ENCODE assay signal across 8 cellular contexts in genomic region chr20:32870985-32871384, GRCh38. TPM values are rescaled to one million over a fixed set of nuclear protein-coding genes. Genes with fewer than 3 reads are reported as not detected.
"Had no signal": no experiment of that assay in that cellular context is flagged by ENCODE, and none has a peak within 500 bp of the region (broad histone marks: within the 10 kb centered on the region; RNA-seq: fewer than 3 reads in every experiment).

No MANE protein-coding gene starts in this region.

- H3K36me3 ChIP-seq: HAP-1 had no signal

- DNase-seq: GM23248, GOT3, H7, HFFc6, IMR-90 had no signal

- H3K4me1 ChIP-seq: HAP-1 had no signal

- H3K27ac ChIP-seq: GM23248 had no signal

- H2AFZ ChIP-seq: GM23248 had no signal

- ATAC-seq: HCT116 had no signal

- H3K9ac ChIP-seq: GM23248 had no signal

- H3K4me3 ChIP-seq: GM23248, HAP-1 had no signal

- H3K9me3 ChIP-seq: HAP-1 had no signal

RNA-seq across cellular contexts. Expression of gene EFCAB8, which starts 12.3 kb away (rescaled TPM):
- total RNA-seq: GM23248, HFFc6, HT1080, IMR-90 had no signal
- polyA plus RNA-seq: GM23248, IMR-90 had no signal
